ENCODE assay signal across 10 cellular contexts in genomic region chr7:1693991-1694524, GRCh38. TPM values are rescaled to one million over a fixed set of nuclear protein-coding genes. Genes with fewer than 3 reads are reported as not detected.
DNase-seq lines count a peak whose midpoint lies in the region; ATAC-seq and TF ChIP-seq lines count a peak whose summit lies in the region.
"Had no signal": no experiment of that assay in that cellular context is flagged by ENCODE, and none has a peak within 500 bp of the region (broad histone marks: within the 10 kb centered on the region; RNA-seq: fewer than 3 reads in every experiment).

No MANE protein-coding gene starts in this region.

- H3K9ac ChIP-seq in HUES64 (ENCODE audit: low read depth, low read length): no peak overlapping the region

- WGBS in HUES64: 43% methylated on average over 16 of the region's 16 CpGs

- H3K9me3 ChIP-seq in HUES64 (ENCODE audit: insufficient read depth, low read depth, low read length) (no peaks in the 10 kb centered on the region), left lung (no peaks in the 10 kb centered on the region)
- H3K9me3 ChIP-seq: breast epithelium had no signal

- intact Hi-C loops in left lung (cut with DNase I): no loop called here

- no peak overlapping the region for H3K4me3 ChIP-seq in HUES64 (ENCODE audit: low read length)
- H3K4me3 ChIP-seq in left lung: no peak overlapping the region
- H3K4me3 ChIP-seq: breast epithelium had no signal

- H3K9me3 Mint-ChIP-seq in activated CD8-positive, alpha-beta T cell treated with anti-CD3 and anti-CD28 coated beads, Interleukin-2, amount 10 ng/mL, durations not matched to agents 7 days and 5 days (ENCODE audit: insufficient read depth): no peaks in the 10 kb centered on the region

- no peak for TF ChIP-seq CTCF in left lung (IDR thresholded peaks at IDR 0.05)

- H3K27ac ChIP-seq in HUES64 (ENCODE audit: low read depth, low read length) (peak overlapping the region; percentile 13; the same call in 1 of the 2 replicates), left lung (no peak overlapping the region)
- H3K27ac ChIP-seq: breast epithelium had no signal

- peaks cover 17% of the 10 kb centered on the region; the same call in 1 of the 2 replicates for H3K4me1 ChIP-seq in HUES64 (ENCODE audit: insufficient read depth, low read length)
- H3K4me1 ChIP-seq in left lung: no peaks in the 10 kb centered on the region
- H3K4me1 ChIP-seq: breast epithelium had no signal

- no peak for ATAC-seq in left lung
- no peak for ATAC-seq in activated CD8-positive, alpha-beta T cell treated with anti-CD3 and anti-CD28 coated beads, Interleukin-2, amount 10 ng/mL, durations not matched to agents 7 days and 5 days

- CTCF ChIA-PET in activated CD8-positive, alpha-beta T cell treated with anti-CD3 and anti-CD28 coated beads, Interleukin-2, amount 10 ng/mL, durations not matched to agents 7 days and 5 days (lab: Charles Lee): no interaction called here

- no peaks in the 10 kb centered on the region for H3K4me1 Mint-ChIP-seq in activated CD8-positive, alpha-beta T cell treated with anti-CD3 and anti-CD28 coated beads, Interleukin-2, amount 10 ng/mL, durations not matched to agents 7 days and 5 days (ENCODE audit: low read depth)

- H3K36me3 ChIP-seq in HUES64 (ENCODE audit: insufficient read depth, low read length) (no peaks in the 10 kb centered on the region), left lung (no peaks in the 10 kb centered on the region)
- H3K36me3 ChIP-seq: breast epithelium had no signal

- peaks cover 1% of the 10 kb centered on the region for H3K27me3 Mint-ChIP-seq in activated CD8-positive, alpha-beta T cell treated with anti-CD3 and anti-CD28 coated beads, Interleukin-2, amount 10 ng/mL, durations not matched to agents 7 days and 5 days (ENCODE audit: low read depth)

- H3K27ac Mint-ChIP-seq in activated CD8-positive, alpha-beta T cell treated with anti-CD3 and anti-CD28 coated beads, Interleukin-2, amount 10 ng/mL, durations not matched to agents 7 days and 5 days: no peak overlapping the region

- no peak overlapping the region for H3K4me3 Mint-ChIP-seq in activated CD8-positive, alpha-beta T cell treated with anti-CD3 and anti-CD28 coated beads, Interleukin-2, amount 10 ng/mL, durations not matched to agents 7 days and 5 days

- H3K27me3 ChIP-seq in HUES64 (ENCODE audit: insufficient read depth, low read length): no peaks in the 10 kb centered on the region
- peaks cover 0 to 72% of the 10 kb centered on the region in 2 donors for H3K27me3 ChIP-seq in left lung

- in situ Hi-C loops in ACHN (cut with HindIII; ENCODE audit: low pct_ligation_motif_present, low pct_unique_long_range_greater_than_20kb, low sequenced_read_pairs): no loop called here

- no peaks in the 10 kb centered on the region for H3K36me3 Mint-ChIP-seq in activated CD8-positive, alpha-beta T cell treated with anti-CD3 and anti-CD28 coated beads, Interleukin-2, amount 10 ng/mL, durations not matched to agents 7 days and 5 days (ENCODE audit: low read depth)

- POLR2A ChIA-PET in activated CD8-positive, alpha-beta T cell treated with anti-CD3 and anti-CD28 coated beads, Interleukin-2, amount 10 ng/mL, durations not matched to agents 7 days and 5 days (lab: Charles Lee): no interaction called here

- DNase-seq in ACHN (peak; percentile 65), astrocyte of the hippocampus (ENCODE audit: low read depth, low spot score) (peak; percentile 91), left lung (peak; percentile 24 to 73), activated gamma-delta T cell treated with Interleukin-2 at 50 U/mL for 16 hours (no peak), LoVo (ENCODE audit: low spot score) (no peak)
- DNase-seq in central memory CD4-positive, alpha-beta T cell: no peak
- DNase-seq in activated CD8-positive, alpha-beta T cell treated with anti-CD3 and anti-CD28 coated beads, Interleukin-2, amount 10 ng/mL, durations not matched to agents 7 days and 5 days: no peak
- DNase-seq: GOT3 had no signal

RNA-seq across cellular contexts. Expression of gene ELFN1, which starts 24.0 kb away (rescaled TPM):
- 3.5 TPM for polyA plus RNA-seq in HUES64 (2013, experiment 1 of 2)
- polyA plus RNA-seq in HUES64 (2013, experiment 2 of 2): 5.5 TPM
- 1 to 10 TPM; 1.5 to 1.6 TPM for total RNA-seq in left lung
- total RNA-seq in activated CD8-positive, alpha-beta T cell treated with anti-CD3 and anti-CD28 coated beads, Interleukin-2, amount 10 ng/mL, durations not matched to agents 7 days and 5 days: not detected

Comparison
In these comparisons a context has a peak if more than half of its experiments do, and no peak if none do; other contexts are left out.
1. DNase-seq: peak in ACHN (single experiment), astrocyte of the hippocampus (single experiment) and left lung (2 of 2); none in central memory CD4-positive, alpha-beta T cell (single experiment), activated gamma-delta T cell treated with Interleukin-2 at 50 U/mL for 16 hours (single experiment), LoVo (single experiment) and activated CD8-positive, alpha-beta T cell treated with anti-CD3 and anti-CD28 coated beads, Interleukin-2, amount 10 ng/mL, durations not matched to agents 7 days and 5 days (single experiment).